8 cellular contexts compared by ENCODE assay signal in the genomic region with DNA sequence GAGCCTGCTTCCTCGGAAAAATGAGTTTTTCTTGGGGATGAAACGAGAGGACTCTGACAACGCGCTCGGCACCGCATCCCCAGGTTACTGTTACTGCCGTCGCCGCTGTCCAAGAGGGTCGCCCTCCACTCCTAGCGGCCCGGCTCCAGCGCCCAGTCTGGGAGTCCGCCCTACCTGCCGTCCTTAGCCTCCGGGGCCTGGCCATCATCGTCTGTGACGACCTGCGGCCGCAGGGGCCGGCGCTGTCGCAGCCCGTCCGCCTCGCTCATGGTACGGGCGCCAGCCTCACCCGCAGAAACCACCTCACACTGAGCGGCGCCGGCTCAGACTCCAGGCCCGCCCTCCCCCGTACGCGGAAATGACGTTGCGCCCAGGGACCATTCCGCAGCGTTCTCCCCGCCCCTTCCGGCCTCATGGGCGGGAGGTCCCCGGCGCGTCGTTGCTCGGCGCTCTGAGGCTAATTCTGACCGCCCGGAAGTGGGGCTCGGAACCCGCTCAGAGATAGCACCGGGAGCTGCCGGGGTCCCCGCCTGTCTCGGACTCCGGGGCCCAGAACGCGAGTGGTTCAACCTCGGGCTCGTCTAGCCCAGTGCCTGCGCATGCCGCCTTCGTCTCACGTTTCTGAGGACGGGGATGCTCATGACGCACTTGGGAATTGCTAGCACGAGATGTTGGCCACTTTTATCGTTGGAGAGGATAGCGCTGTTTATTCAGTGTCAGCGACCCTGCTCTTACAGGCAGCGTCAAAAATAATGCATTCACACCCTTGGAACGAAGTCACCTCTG. TPM values are rescaled to one million over a fixed set of nuclear protein-coding genes. Genes with fewer than 3 reads are reported as not detected.
DNase-seq lines count a peak whose midpoint lies in the region; ATAC-seq, FAIRE-seq and TF ChIP-seq lines count a peak whose summit lies in the region.

A gene with protein sequence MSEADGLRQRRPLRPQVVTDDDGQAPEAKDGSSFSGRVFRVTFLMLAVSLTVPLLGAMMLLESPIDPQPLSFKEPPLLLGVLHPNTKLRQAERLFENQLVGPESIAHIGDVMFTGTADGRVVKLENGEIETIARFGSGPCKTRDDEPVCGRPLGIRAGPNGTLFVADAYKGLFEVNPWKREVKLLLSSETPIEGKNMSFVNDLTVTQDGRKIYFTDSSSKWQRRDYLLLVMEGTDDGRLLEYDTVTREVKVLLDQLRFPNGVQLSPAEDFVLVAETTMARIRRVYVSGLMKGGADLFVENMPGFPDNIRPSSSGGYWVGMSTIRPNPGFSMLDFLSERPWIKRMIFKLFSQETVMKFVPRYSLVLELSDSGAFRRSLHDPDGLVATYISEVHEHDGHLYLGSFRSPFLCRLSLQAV (minus strand): TSS at position 332 of the 786 bp plus-strand sequence. CDS start 63 bp downstream, at position 269.

- H3K9me3 Mint-ChIP-seq in CD14-positive monocyte, result no peaks in the 10 kb centered on the region

- H2AFZ ChIP-seq in HepG2 (ENCODE audit: low read length), result peak within 1 kb of the TSS; percentile 84

- TF ChIP-seq RAD21 in HepG2 (CRISPR knock-in tag; IDR thresholded peaks at IDR 0.05), result peak; percentile 27; the same call in 1 of the 2 replicates

- H3K27me3 Mint-ChIP-seq in CD14-positive monocyte (ENCODE audit: low read depth in 3 of 3), result peaks cover 2 to 5% (median 5%) of the 10 kb centered on the region in 3 donors

- no peak for FAIRE-seq in HepG2 (lab: Jason Lieb, UNC)

- WGBS in HepG2 (ENCODE audit: low lambda C conversion rate), result under 1% methylated on average over 57 of the region's 74 CpGs

- peak within 1 kb of the TSS; percentile 97 for H3K4me2 ChIP-seq in HepG2 (ENCODE audit: low read depth, low read length)

- no peak for TF ChIP-seq CTCF in CD14-positive monocyte (IDR thresholded peaks at IDR 0.05)
- peak; percentile 24 for TF ChIP-seq CTCF in HepG2 (CRISPR knock-in tag; IDR thresholded peaks at IDR 0.05)

- ATAC-seq in GM19351 (IDR thresholded peaks at IDR 0.05; ENCODE audit: unreplicated experiment) (peak; percentile 95), HG03520 (IDR thresholded peaks at IDR 0.05; ENCODE audit: unreplicated experiment) (peak; percentile 92), HepG2 (peak; percentile 94)

- peak within 1 kb of the TSS; percentile 78 for H3K9ac ChIP-seq in HepG2 (ENCODE audit: insufficient read depth, low read depth, low read length)

- H3K4me1 Mint-ChIP-seq in CD14-positive monocyte, result peaks cover 69% of the 10 kb centered on the region

- peak; percentile 93 to 97 for TF ChIP-seq POLR2A in HepG2 (IDR thresholded peaks at IDR 0.05; ENCODE audit: insufficient read depth in 1 of 2, low read depth in 2 of 2, low read length in 2 of 2)

- no peaks in the 10 kb centered on the region; the same call in 1 of the 2 replicates for H4K20me1 ChIP-seq in HepG2 (ENCODE audit: insufficient read depth, low read length)

- peak within 1 kb of the TSS; percentile 94 to 98 (median 97) for H3K27ac Mint-ChIP-seq in CD14-positive monocyte

- DNase-seq in CD14-positive monocyte (ENCODE audit: low spot score), result peak; percentile 93
- peak; percentile 98 for DNase-seq in NCI-H748 (lab: John Stamatoyannopoulos, UW; ENCODE audit: unreplicated experiment)
- DNase-seq in activated CD4-positive, alpha-beta T cell treated with anti-CD3 and anti-CD28 coated beads, Interleukin-2, amount 50 U/mL, for 4 hours, result peak; percentile 95 to 96
- DNase-seq in dermis blood vessel endothelial cell, result peak; percentile 93
- DNase-seq in HepG2 (ENCODE audit: low spot score), result peak; percentile 94
- DNase-seq in stimulated activated CD4-positive, alpha-beta T cell treated with anti-CD3 and anti-CD28 coated beads, Interleukin-4, amount 100 ng/mL, for 1 hour, result peak; percentile 98

- H3K36me3 ChIP-seq in HepG2 (replicated peaks in 1 of 2; ENCODE audit: control insufficient read depth in 1 of 2, insufficient read depth in 2 of 2, low read length in 2 of 2), result no peaks in the 10 kb centered on the region

- intact Hi-C loops in CD14-positive monocyte (cut with micrococcal nuclease) (loop anchor here (2.0 to 10.0 kb wide), 8 partner anchors 202 to 705 kb away; partner anchors contain the start of genes ENTPD6 (in 2 of the 2), PYGB (in 2 of the 2), ABHD12 (in 1 of the 2) and GINS1 (in 1 of the 2)), HepG2 (cut with micrococcal nuclease; ENCODE audit: unreplicated experiment) (loop anchor here (5.0 to 10.0 kb wide), 2 partner anchors 300 to 402 kb away; partner anchors contain the start of gene ABHD12)

- no TSS peak for BruUV-seq in HepG2 (replicated peaks; lab: Mats Ljungman, UMichigan)

- H3K36me3 Mint-ChIP-seq in CD14-positive monocyte, result peaks cover 2 to 3% of the 10 kb centered on the region in 2 donors

- H3K27me3 ChIP-seq in HepG2 (ENCODE audit: control insufficient read depth in 1 of 2, insufficient read depth in 2 of 2, low read length in 2 of 2), result peaks cover 1 to 7% of the 10 kb centered on the region in 2 experiments; a peak in 1 of 5 replicates

- peak within 1 kb of the TSS; percentile 96 to 97 for H3K4me3 Mint-ChIP-seq in CD14-positive monocyte

- peaks cover 68% of the 10 kb centered on the region for H3K4me1 ChIP-seq in HepG2 (ENCODE audit: insufficient read depth, low read length)

- POLR2A ChIA-PET in HepG2 (lab: Yijun Ruan, JAX), result interaction anchor here (0.7 to 1.9 kb wide), 7 partner anchors 65 to 255 kb away, joined by 3 to 6 read pairs (median 4); partner anchors contain the start of genes ACSS1, ENTPD6 and PYGB

- peak within 1 kb of the TSS; percentile 75 to 88 (median 85) for H3K4me3 ChIP-seq in HepG2 (replicated peaks in 1 of 3; ENCODE audit: insufficient read depth in 1 of 3, low read depth in 2 of 3, low read length in 3 of 3)

- peak within 1 kb of the TSS; percentile 67 for H3K27ac ChIP-seq in HepG2 (ENCODE audit: extremely low read length, insufficient read depth, low read length)

- no peaks in the 10 kb centered on the region for H3K9me3 ChIP-seq in HepG2 (ENCODE audit: low read length)

- CTCF ChIA-PET in HepG2 (lab: Yijun Ruan, JAX; ENCODE audit: low intra/inter-chr PET ratio, low total read pairs), result interaction anchor here (1.2 to 6.9 kb wide), 4 partner anchors 72 to 186 kb away, joined by 4 to 138 read pairs (median 40); no protein-coding TSS in a partner anchor

- peaks cover 48% of the 10 kb centered on the region for H3K79me2 ChIP-seq in HepG2 (ENCODE audit: insufficient read depth, low read length)

- in situ Hi-C loops in HepG2 (cut with HindIII; ENCODE audit: extremely low pct_ligation_motif_present, low pct_unique_long_range_greater_than_20kb), result loop anchor here (5.0 to 10.0 kb wide), 2 partner anchors 205 to 302 kb away; partner anchors contain the start of gene ENTPD6

- peak; percentile 23 to 48; a peak in 1 of 4 replicates for TF ChIP-seq EP300 in HepG2 (IDR thresholded peaks at IDR 0.05; ENCODE audit: low read depth in 2 of 2, low read length in 2 of 2)
- TF ChIP-seq EP300 in HepG2 (CRISPR knock-in tag; IDR thresholded peaks at IDR 0.05; ENCODE audit: borderline replicate concordance), result peak; percentile 55

TF ChIP-seq in HepG2, 621 proteins besides CTCF, POLR2A, EP300 and RAD21 (continues in another document):
- TF ChIP-seq JUN (CRISPR knock-in tag; IDR thresholded peaks at IDR 0.05) (peak; percentile 78; the same call in 1 of the 2 replicates), EED (CRISPR knock-in tag; IDR thresholded peaks at IDR 0.05) (peak; percentile 99; the same call in 1 of the 2 replicates), IKZF1 (IDR thresholded peaks at IDR 0.05) (no peak), ATF3 (CRISPR knock-in tag; IDR thresholded peaks at IDR 0.05) (peak; percentile 66; the same call in 1 of the 2 replicates), ZFY (CRISPR knock-in tag; IDR thresholded peaks at IDR 0.05) (peak; percentile 97), ZNF615 (CRISPR knock-in tag; IDR thresholded peaks at IDR 0.05; ENCODE audit: borderline replicate concordance) (no peak), NFE2L1 (CRISPR knock-in tag; IDR thresholded peaks at IDR 0.05; ENCODE audit: borderline replicate concordance) (0 out of 2 replicates have a peak, but pooled peaks have one; percentile 22)

RNA-seq across cellular contexts. Expression of the gene that starts here (rescaled TPM):
- polyA plus RNA-seq in CD14-positive monocyte (10 to 100 TPM; 73.2 to 74.0 TPM), HepG2 (2011; rRNA removed) (168 and 177 TPM in 2 replicates)
- total RNA-seq in dermis blood vessel endothelial cell (90.7 and 94.6 TPM in 2 replicates), HepG2 (2016; rRNA removed; fragmentation: Illumina TruSeq; extraction: Trizol) (96.9 and 214 TPM in 2 replicates)
- 20.1 and 22.7 TPM in 2 replicates for total RNA-seq in HepG2 (2016; cell fraction: cytosol; rRNA removed; fragmentation: Illumina TruSeq; extraction: Trizol; ENCODE audit: low read depth)
- 98.2 and 226 TPM in 2 replicates for total RNA-seq in HepG2 (2016; cell fraction: insoluble cytoplasmic fraction; rRNA removed; fragmentation: Illumina TruSeq; extraction: Trizol)
- 41.7 and 44.7 TPM in 2 replicates for total RNA-seq in HepG2 (2016; cell fraction: membrane; rRNA removed; fragmentation: Illumina TruSeq; extraction: Trizol)
- total RNA-seq in HepG2 (2016; cell fraction: nucleus; rRNA removed; fragmentation: Illumina TruSeq; extraction: Trizol), result 175 and 197 TPM in 2 replicates
- 161 and 178 TPM in 2 replicates for polyA plus RNA-seq in HepG2 (2011; cell fraction: cytosol; rRNA removed)
- polyA plus RNA-seq in HepG2 (2011; cell fraction: nucleus; rRNA removed), result 60.9 and 87.7 TPM in 2 replicates
- 152 and 183 TPM in 2 replicates for polyA plus RNA-seq in HepG2 (2012)
- polyA plus RNA-seq in HepG2 (2016; cell fraction: cytosol; fragmentation: Illumina TruSeq; extraction: Trizol; ENCODE audit: low read depth), result 19.3 and 19.6 TPM in 2 replicates
- polyA plus RNA-seq in HepG2 (2016; cell fraction: insoluble cytoplasmic fraction; fragmentation: Illumina TruSeq; extraction: Trizol; ENCODE audit: low read depth), result 91.9 and 93.0 TPM in 2 replicates
- 31.8 and 32.4 TPM in 2 replicates for polyA plus RNA-seq in HepG2 (2016; cell fraction: membrane; fragmentation: Illumina TruSeq; extraction: Trizol; ENCODE audit: low read depth)
- polyA plus RNA-seq in HepG2 (2016; cell fraction: nucleus; fragmentation: Illumina TruSeq; extraction: Trizol; ENCODE audit: insufficient read depth, low read depth), result 261 and 268 TPM in 2 replicates
- 27.2 and 96.2 TPM in 2 replicates for polyA minus RNA-seq in HepG2 (2011; rRNA and poly(A)+ RNA removed; ENCODE audit: low replicate concordance)
- polyA minus RNA-seq in HepG2 (2011; cell fraction: cytosol; rRNA and poly(A)+ RNA removed), result 41.4 and 51.0 TPM in 2 replicates
- 33.6 and 47.4 TPM in 2 replicates for polyA minus RNA-seq in HepG2 (2011; cell fraction: nucleus; rRNA and poly(A)+ RNA removed)

Comparison
In these comparisons a context has a peak if more than half of its experiments do, and no peak if none do; other contexts are left out.
1. Peak in every context shown above with its lines: DNase-seq, ATAC-seq, H3K4me3 ChIP-seq and H3K27ac ChIP-seq.